ENCODE assay signal across 23 cellular contexts in the genomic region with DNA sequence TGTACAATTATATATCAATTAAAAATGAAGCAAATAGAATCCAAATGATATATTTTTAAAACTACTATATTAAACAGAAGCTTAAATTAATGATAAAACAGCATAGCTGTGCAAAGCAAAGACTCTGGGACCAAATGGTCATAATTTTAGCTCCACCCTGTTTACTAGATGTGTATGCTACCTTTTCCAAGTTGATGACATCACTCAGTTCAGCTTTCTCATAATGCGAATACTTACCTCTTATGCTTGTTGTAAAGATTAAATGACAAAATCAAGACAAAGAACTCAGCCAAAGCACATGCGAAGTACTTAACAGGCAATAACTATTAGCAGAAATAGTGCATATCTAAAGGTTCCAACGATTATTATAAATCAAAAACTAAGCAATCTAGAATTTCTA.
"Had no signal": no experiment of that assay in that cellular context is flagged by ENCODE, and none has a peak within 500 bp of the region (broad histone marks: within the 10 kb centered on the region; RNA-seq: fewer than 3 reads in every experiment).

No MANE protein-coding gene starts in this region.

- H3K4me2 ChIP-seq: hepatocyte had no signal

- H3K9me3 ChIP-seq: esophagus muscularis mucosa, gastroesophageal sphincter, heart left ventricle, left ventricle myocardium inferior, lower lobe of right lung, mucosa of descending colon had no signal

- H3K27ac ChIP-seq: coronary artery, dorsolateral prefrontal cortex, esophagus muscularis mucosa, foreskin keratinocyte, gastroesophageal sphincter, heart left ventricle, hepatocyte, left ventricle myocardium inferior, lower lobe of right lung had no signal

- FAIRE-seq: endothelial cell of umbilical vein had no signal

- H3K27me3 ChIP-seq: dorsolateral prefrontal cortex, esophagus muscularis mucosa, foreskin keratinocyte, gastroesophageal sphincter, heart left ventricle, hepatocyte had no signal

- H3K4me1 ChIP-seq: esophagus muscularis mucosa, foreskin keratinocyte, gastroesophageal sphincter, heart left ventricle, left ventricle myocardium inferior, lower lobe of right lung had no signal

- ATAC-seq: foreskin keratinocyte, gastroesophageal sphincter, heart left ventricle, left colon, left lobe of liver, lower lobe of right lung, mucosa of descending colon had no signal

- H2AFZ ChIP-seq: hepatocyte had no signal

- DNase-seq: dermis blood vessel endothelial cell; dorsolateral prefrontal cortex; effector CD4-positive, alpha-beta T cell; effector memory CD4-positive, alpha-beta T cell; foreskin keratinocyte; heart left ventricle; hypothalamus; immature natural killer cell; islet precursor cell; kidney; kidney glomerular epithelial cell; left colon; left ventricle myocardium inferior; lower lobe of right lung; mesenchymal stem cell; mucosa of descending colon; naive B cell had no signal

- H3K4me3 ChIP-seq: coronary artery, dorsolateral prefrontal cortex, esophagus muscularis mucosa, gastroesophageal sphincter, heart left ventricle, hepatocyte, left ventricle myocardium inferior, lower lobe of right lung, mucosa of descending colon had no signal

- H3K36me3 ChIP-seq: lower lobe of right lung had no signal
